In genomic region chr1:27392778-27393635, GRCh38 we compare ENCODE assay signal across 9 cellular contexts. TPM values are rescaled to one million over a fixed set of nuclear protein-coding genes. Genes with fewer than 3 reads are reported as not detected.
DNase-seq lines count a peak whose midpoint lies in the region; ATAC-seq and TF ChIP-seq lines count a peak whose summit lies in the region.
"Had no signal": no experiment of that assay in that cellular context is flagged by ENCODE, and none has a peak within 500 bp of the region (broad histone marks: within the 10 kb centered on the region; RNA-seq: fewer than 3 reads in every experiment).

No MANE protein-coding gene starts in this region.

- H3K4me3 ChIP-seq in CD8-positive, alpha-beta T cell (ENCODE audit: low read depth, low read length) = peak overlapping the region; percentile 65
- H3K4me3 ChIP-seq in body of pancreas (peak overlapping the region in 1 of 2 donors; percentile 23), mucosa of descending colon (no peak overlapping the region)

- H3K4me1 ChIP-seq in CD8-positive, alpha-beta T cell (ENCODE audit: insufficient read depth, low read length) = peaks cover 27% of the 10 kb centered on the region
- H3K4me1 ChIP-seq in body of pancreas (peaks cover 22% of the 10 kb centered on the region), mucosa of descending colon (ENCODE audit: low read depth) (peaks cover 17% of the 10 kb centered on the region)

- H3K9me3 ChIP-seq in CD8-positive, alpha-beta T cell (ENCODE audit: low read length) = no peaks in the 10 kb centered on the region
- H3K9me3 ChIP-seq in body of pancreas = no peaks in the 10 kb centered on the region
- no peaks in the 10 kb centered on the region for H3K9me3 ChIP-seq in mucosa of descending colon

- no peaks in the 10 kb centered on the region for H3K36me3 ChIP-seq in CD8-positive, alpha-beta T cell (ENCODE audit: insufficient read depth, low read length)
- H3K36me3 ChIP-seq in body of pancreas (replicated peaks in 1 of 2; ENCODE audit: insufficient read depth in 1 of 2, low read depth in 2 of 2) (no peaks in the 10 kb centered on the region), mucosa of descending colon (ENCODE audit: low read depth) (no peaks in the 10 kb centered on the region)

- H3K27ac ChIP-seq in CD8-positive, alpha-beta T cell (ENCODE audit: low read depth, low read length) = peak overlapping the region; percentile 32
- peak overlapping the region in 3 of 4 donors; percentile 20 to 53 (median 49) for H3K27ac ChIP-seq in body of pancreas

- no peak overlapping the region for H3K27ac Mint-ChIP-seq in CD8-positive, alpha-beta T cell

- no peaks in the 10 kb centered on the region for H3K27me3 ChIP-seq in CD8-positive, alpha-beta T cell (ENCODE audit: insufficient read depth, low read length)
- H3K27me3 ChIP-seq in body of pancreas = no peaks in the 10 kb centered on the region

- no peak for ATAC-seq in CD8-positive, alpha-beta T cell
- peak; percentile 12 for ATAC-seq in HG03457 (IDR thresholded peaks at IDR 0.05; ENCODE audit: unreplicated experiment)
- ATAC-seq in body of pancreas = no peak
- peak; percentile 1 for ATAC-seq in mucosa of descending colon
- ATAC-seq in HG03097 (IDR thresholded peaks at IDR 0.05; ENCODE audit: low FRiP score, unreplicated experiment) = no peak
- no peak for ATAC-seq in GM18870 (IDR thresholded peaks at IDR 0.05; ENCODE audit: unreplicated experiment)
- no peak for ATAC-seq in HG03439 (IDR thresholded peaks at IDR 0.05; ENCODE audit: unreplicated experiment)

- WGBS in body of pancreas, 2 donors = 46 to 60% methylated on average over 25 to 27 of the region's 30 CpGs

- H3K4me1 Mint-ChIP-seq in CD8-positive, alpha-beta T cell (ENCODE audit: low read depth) = peaks cover 12% of the 10 kb centered on the region

- no peak for TF ChIP-seq POLR2A in body of pancreas (IDR thresholded peaks at IDR 0.05)

- POLR2A ChIA-PET in CD8-positive, alpha-beta T cell (lab: Charles Lee) = no interaction called here

- H3K27me3 Mint-ChIP-seq in CD8-positive, alpha-beta T cell (ENCODE audit: low read depth) = no peaks in the 10 kb centered on the region

- H3K4me3 Mint-ChIP-seq in CD8-positive, alpha-beta T cell = peak overlapping the region; percentile 74

- no peaks in the 10 kb centered on the region for H3K36me3 Mint-ChIP-seq in CD8-positive, alpha-beta T cell

- no peak for DNase-seq in CD8-positive, alpha-beta T cell
- DNase-seq in body of pancreas (no peak), mucosa of descending colon (no peak), COLO829 (ENCODE audit: low spot score) (no peak)

- CTCF ChIA-PET in CD8-positive, alpha-beta T cell (lab: Charles Lee) = interaction anchor here (1.1 to 11.2 kb wide), 4 partner anchors 36 to 214 kb away, joined by 3 to 406 read pairs (median 57); no protein-coding TSS in a partner anchor

- intact Hi-C loops in CD8-positive, alpha-beta T cell (cut with DNase I, micrococcal nuclease) = loop anchor here (1.0 to 5.0 kb wide), 5 partner anchors 36 to 270 kb away; partner anchors contain the start of gene TMEM222 (in 1 of the 2)
- intact Hi-C loops in body of pancreas (cut with DNase I) (loop anchor here (5.0 kb wide), 2 partner anchors 36 to 214 kb away; no protein-coding TSS in a partner anchor), mucosa of descending colon (cut with DNase I, micrococcal nuclease) (loop anchor here (5.0 kb wide), 2 partner anchors 36 to 91 kb away; no protein-coding TSS in a partner anchor)

- TF ChIP-seq CTCF in CD8-positive, alpha-beta T cell (IDR thresholded peaks at IDR 0.05) = no peak
- TF ChIP-seq CTCF in body of pancreas (IDR thresholded peaks at IDR 0.05) (no peak), mucosa of descending colon (IDR thresholded peaks at IDR 0.05) (no peak)

- H3K9me3 Mint-ChIP-seq in CD8-positive, alpha-beta T cell = no peaks in the 10 kb centered on the region

RNA-seq across cellular contexts. Expression of gene GPR3, which starts 0.6 kb away (rescaled TPM):
- total RNA-seq in CD8-positive, alpha-beta T cell = 1 to 10 TPM in 1 of 2 experiments, not detected in 1; 1.1 TPM
- total RNA-seq in body of pancreas (not detected), mucosa of descending colon (under 1 TPM in 1 of 3 donors, not detected in 2; 0.14 TPM)

RNA-seq across cellular contexts. Expression of gene CD164L2, which starts 9.9 kb away (rescaled TPM):
- total RNA-seq in CD8-positive, alpha-beta T cell = not detected
- 1 to 10 TPM in 1 of 2 donors, not detected in 1; 1.3 TPM for total RNA-seq in body of pancreas
- 1 to 10 TPM in 1 of 3 donors, under 1 TPM in 2; 0.29 to 1.3 (median 0.51) TPM for total RNA-seq in mucosa of descending colon
- total RNA-seq: RPMI7951 had no signal

RNA-seq across cellular contexts. Expression of gene FCN3, which starts 18.4 kb away (rescaled TPM):
- total RNA-seq in CD8-positive, alpha-beta T cell = not detected
- total RNA-seq in body of pancreas = 1 to 10 TPM; 1.3 to 1.6 TPM
- under 1 TPM in 2 of 3 donors, not detected in 1; 0.60 to 0.79 TPM for total RNA-seq in mucosa of descending colon
- total RNA-seq: RPMI7951 had no signal

RNA-seq across cellular contexts. Expression of gene MAP3K6, which starts 26.2 kb away (rescaled TPM):
- 10 to 100 TPM; 17.5 to 19.9 TPM for total RNA-seq in CD8-positive, alpha-beta T cell
- total RNA-seq in body of pancreas = 10 to 100 TPM; 28.8 to 31.3 TPM
- total RNA-seq in mucosa of descending colon = 10 to 100 TPM; 18.5 to 38.5 (median 28.5) TPM

RNA-seq across cellular contexts. Expression of gene SYTL1, which starts 51.2 kb away (rescaled TPM):
- total RNA-seq in CD8-positive, alpha-beta T cell = 100 to 1,000 TPM; 103 to 113 TPM
- total RNA-seq in body of pancreas = 100 to 1,000 TPM; 107 to 129 TPM
- 1 to 10 TPM; 4.2 to 9.7 (median 8.7) TPM for total RNA-seq in mucosa of descending colon

Comparison
In these comparisons a context has a peak if more than half of its experiments do, and no peak if none do; other contexts are left out.
1. ATAC-seq: peak in HG03457 (single experiment) and mucosa of descending colon (single experiment); none in CD8-positive, alpha-beta T cell (single experiment), body of pancreas (single experiment), HG03097 (single experiment), GM18870 (single experiment) and HG03439 (single experiment).